In genomic region chr4:172675232-172675631, GRCh38 we compare ENCODE assay signal across 28 cellular contexts.
"Had no signal": no experiment of that assay in that cellular context is flagged by ENCODE, and none has a peak within 500 bp of the region (broad histone marks: within the 10 kb centered on the region; RNA-seq: fewer than 3 reads in every experiment).

No MANE protein-coding gene starts in this region.

- H3K27ac Mint-ChIP-seq: stimulated activated effector memory CD8-positive, alpha-beta T cell treated with anti-CD3 and anti-CD28 coated beads, Interleukin-12 subunit alpha, Interleukin-12 subunit beta, amount 100 ng/mL, for 72 hours; stimulated activated memory B cell treated with anti-CD40 and anti-IgM and Interleukin-4, amounts not matched to agents 10 μg/mL and 1 μg/mL and 100 μg/mL, for 72 hours; stimulated activated naive B cell treated with anti-CD40 and anti-IgM and Interleukin-4, amounts not matched to agents 10 μg/mL and 1 μg/mL and 100 μg/mL, for 72 hours; stimulated activated naive CD8-positive, alpha-beta T cell treated with anti-CD3 and anti-CD28 coated beads, Interleukin-15, amount 100 ng/mL, for 72 hours; stimulated activated naive CD8-positive, alpha-beta T cell treated with anti-CD3 and anti-CD28 coated beads, Interleukin-15, Interleukin-2, amounts not matched to agents 100 ng/mL and 50 ng/mL, for 24 hours; type B pancreatic cell had no signal

- H3K4me3 ChIP-seq: stomach, suprapubic skin, testis, thoracic aorta, thyroid gland, tibial artery, tibial nerve, transverse colon, upper lobe of left lung, upper lobe of right lung, uterus, vagina had no signal

- H3K36me3 Mint-ChIP-seq: stimulated activated effector memory CD8-positive, alpha-beta T cell treated with anti-CD3 and anti-CD28 coated beads, Interleukin-12 subunit alpha, Interleukin-12 subunit beta, amount 100 ng/mL, for 72 hours; stimulated activated memory B cell treated with anti-CD40 and anti-IgM and Interleukin-4, amounts not matched to agents 10 μg/mL and 1 μg/mL and 100 μg/mL, for 72 hours; stimulated activated naive B cell treated with anti-CD40 and anti-IgM and Interleukin-4, amounts not matched to agents 10 μg/mL and 1 μg/mL and 100 μg/mL, for 72 hours; type B pancreatic cell had no signal

- ATAC-seq: stimulated activated effector memory CD8-positive, alpha-beta T cell treated with anti-CD3 and anti-CD28 coated beads, Interleukin-12 subunit alpha, Interleukin-12 subunit beta, amount 100 ng/mL, for 72 hours; stimulated activated memory B cell treated with anti-CD40 and anti-IgM and Interleukin-4, amounts not matched to agents 10 μg/mL and 1 μg/mL and 100 μg/mL, for 72 hours; stimulated activated naive B cell treated with anti-CD40 and anti-IgM and Interleukin-4, amounts not matched to agents 10 μg/mL and 1 μg/mL and 100 μg/mL, for 72 hours; stimulated activated naive CD8-positive, alpha-beta T cell treated with anti-CD3 and anti-CD28 coated beads, Interleukin-15, amount 100 ng/mL, for 72 hours; stimulated activated naive CD8-positive, alpha-beta T cell treated with anti-CD3 and anti-CD28 coated beads, Interleukin-15, Interleukin-2, amounts not matched to agents 100 U/mL and 50 U/mL, for 24 hours; upper lobe of right lung had no signal

- H3K9me3 ChIP-seq: stomach, suprapubic skin, testis, thoracic aorta, thyroid gland, tibial artery, tibial nerve, transverse colon, upper lobe of left lung, upper lobe of right lung, uterus, vagina had no signal

- FAIRE-seq: urothelium cell line had no signal

- H3K36me3 ChIP-seq: stomach, suprapubic skin, thoracic aorta, thyroid gland, tibial artery, tibial nerve, transverse colon, upper lobe of left lung, upper lobe of right lung, uterus, vagina had no signal

- H3K4me1 ChIP-seq: stomach, suprapubic skin, testis, thyroid gland, tibial artery, tibial nerve, transverse colon, upper lobe of left lung, upper lobe of right lung, uterus, vagina had no signal

- H3K27me3 ChIP-seq: stomach, suprapubic skin, testis, thyroid gland, tibial artery, tibial nerve, transverse colon, upper lobe of left lung, upper lobe of right lung, uterus, vagina had no signal

- H3K27ac ChIP-seq: stomach, suprapubic skin, testis, thoracic aorta, thyroid gland, tibial artery, tibial nerve, transverse colon, upper lobe of left lung, upper lobe of right lung, uterus, vagina had no signal

- DNase-seq: stimulated activated CD4-positive, alpha-beta T cell treated with anti-CD3 and anti-CD28 coated beads, Interleukin-2, amount 100 ng/mL, for 48 hours; stimulated activated CD4-positive, alpha-beta T cell treated with anti-CD3 and anti-CD28 coated beads, Interleukin-4, amount 100 ng/mL, for 1 hour; stimulated activated CD4-positive, alpha-beta T cell treated with anti-CD3 and anti-CD28 coated beads, Interleukin-4, amount 100 ng/mL, for 24 hours; stimulated activated CD4-positive, alpha-beta T cell treated with anti-CD3 and anti-CD28 coated beads, Interleukin-4, amount 100 ng/mL, for 4 hours; stimulated activated CD8-positive, alpha-beta memory T cell treated with anti-CD3 and anti-CD28 coated beads, Interleukin-4, amount 100 ng/mL, for 48 hours; stimulated activated naive B cell treated with anti-CD40 and anti-IgM and Interleukin-4, amounts not matched to agents 10 μg/mL and 1 μg/mL and 100 μg/mL, for 72 hours; stimulated activated naive CD4-positive, alpha-beta T cell; stimulated activated naive CD4-positive, alpha-beta T cell treated with Interleukin-2 at 50 U/mL for 16 hours; stimulated activated naive CD8-positive, alpha-beta T cell treated with anti-CD3 and anti-CD28 coated beads, Interleukin-15, amount 100 ng/mL, for 72 hours; stimulated activated naive CD8-positive, alpha-beta T cell treated with anti-CD3 and anti-CD28 coated beads, Interleukin-15, Interleukin-2, amounts not matched to agents 100 U/mL and 50 U/mL, for 24 hours; stomach; substantia nigra; testis; thyroid gland; tibial artery; transverse colon; upper lobe of left lung; upper lobe of right lung; uterus had no signal
